13 cellular contexts compared by ENCODE assay signal in genomic region chr11:108551653-108552462, GRCh38. TPM values are rescaled to one million over a fixed set of nuclear protein-coding genes. Genes with fewer than 3 reads are reported as not detected.
DNase-seq lines count a peak whose midpoint lies in the region; ATAC-seq lines count a peak whose summit lies in the region.
"Had no signal": no experiment of that assay in that cellular context is flagged by ENCODE, and none has a peak within 500 bp of the region (broad histone marks: within the 10 kb centered on the region; RNA-seq: fewer than 3 reads in every experiment).

No MANE protein-coding gene starts in this region.

- intact Hi-C loops in head of caudate nucleus (cut with DNase I) = no loop called here

- H3K27me3 ChIP-seq in esophagus (ENCODE audit: control insufficient read depth in 1 of 2, insufficient read depth in 2 of 2, low read length in 2 of 2) = no peaks in the 10 kb centered on the region

- H3K4me3 ChIP-seq in esophagus (ENCODE audit: low read depth in 1 of 2, low read length in 2 of 2) = no peak overlapping the region
- H3K4me3 ChIP-seq: SK-N-MC had no signal

- peak overlapping the region; percentile 90 to 92 for H3K27ac ChIP-seq in esophagus (ENCODE audit: low read depth in 2 of 2, low read length in 1 of 2)
- H3K27ac ChIP-seq: SK-N-MC had no signal

- H3K4me1 ChIP-seq in esophagus (ENCODE audit: control insufficient read depth in 2 of 2, insufficient read depth in 2 of 2, low read length in 1 of 2) = peaks cover 0 to 5% of the 10 kb centered on the region in 2 donors

- 18 to 31% methylated on average over 10 of the region's 10 CpGs for WGBS in esophagus, 2 donors

- DNase-seq in AG08396 (ENCODE audit: low spot score) (peak; percentile 54), LHCN-M2 (ENCODE audit: low read depth) (peak; percentile 34), myocyte (ENCODE audit: low read depth) (peak; percentile 43), head of caudate nucleus (no peak), NCI-H187 treated with DMSO at 0.1 percent for 48 hours (lab: John Stamatoyannopoulos, UW) (no peak)
- no peak for DNase-seq in activated CD8-positive, alpha-beta memory T cell treated with anti-CD3 and anti-CD28 coated beads, Interleukin-2, amount 50 U/mL, for 4 hours
- DNase-seq: activated CD4-positive, alpha-beta T cell treated with anti-CD3 and anti-CD28 coated beads, Interleukin-2, amount 50 U/mL, for 1 hour; GOT3; left ventricle myocardium superior; NCI-H748 treated with DMSO at 0.1 percent for 48 hours had no signal

- H3K9me3 ChIP-seq in esophagus (ENCODE audit: control insufficient read depth in 2 of 2, insufficient read depth in 1 of 2, low read depth in 1 of 2, low read length in 1 of 2) = no peaks in the 10 kb centered on the region

- H3K36me3 ChIP-seq in esophagus (ENCODE audit: control insufficient read depth in 2 of 2, insufficient read depth in 2 of 2, low read length in 1 of 2) = no peaks in the 10 kb centered on the region

- ATAC-seq in HG03097 (IDR thresholded peaks at IDR 0.05; ENCODE audit: low FRiP score, unreplicated experiment) = no peak
- ATAC-seq: left ventricle myocardium superior had no signal

RNA-seq across cellular contexts. Expression of gene EXPH5, which starts 41.7 kb away (rescaled TPM):
- total RNA-seq in LHCN-M2 (2014; rRNA removed) (5.2 and 5.5 TPM in 2 replicates), myocyte (1.3 and 1.5 TPM in 2 replicates)
- polyA plus RNA-seq in LHCN-M2 (2012) = 1.2 TPM
- polyA plus RNA-seq in esophagus = 1 to 10 TPM; 3.4 to 7.4 TPM
- polyA plus RNA-seq in myocyte (2012) = 1.2 TPM

RNA-seq across cellular contexts. Expression of gene POGLUT3, which starts 53.7 kb away (rescaled TPM):
- total RNA-seq in LHCN-M2 (2014; rRNA removed) = 83.2 and 86.9 TPM in 2 replicates
- polyA plus RNA-seq in LHCN-M2 (2012) = 27.6 TPM
- 1 to 10 TPM; 7.8 to 8.0 TPM for polyA plus RNA-seq in esophagus
- total RNA-seq in myocyte = 22.1 and 22.3 TPM in 2 replicates
- polyA plus RNA-seq in myocyte (2012) = 15.8 TPM

Comparison
In these comparisons a context has a peak if more than half of its experiments do, and no peak if none do; other contexts are left out.
1. DNase-seq: peak in AG08396 (single experiment), LHCN-M2 (single experiment) and myocyte (single experiment); none in head of caudate nucleus (0 of 42), NCI-H187 treated with DMSO at 0.1 percent for 48 hours (single experiment) and activated CD8-positive, alpha-beta memory T cell treated with anti-CD3 and anti-CD28 coated beads, Interleukin-2, amount 50 U/mL, for 4 hours (single experiment).